12 cellular contexts compared by ENCODE assay signal in the genomic region with DNA sequence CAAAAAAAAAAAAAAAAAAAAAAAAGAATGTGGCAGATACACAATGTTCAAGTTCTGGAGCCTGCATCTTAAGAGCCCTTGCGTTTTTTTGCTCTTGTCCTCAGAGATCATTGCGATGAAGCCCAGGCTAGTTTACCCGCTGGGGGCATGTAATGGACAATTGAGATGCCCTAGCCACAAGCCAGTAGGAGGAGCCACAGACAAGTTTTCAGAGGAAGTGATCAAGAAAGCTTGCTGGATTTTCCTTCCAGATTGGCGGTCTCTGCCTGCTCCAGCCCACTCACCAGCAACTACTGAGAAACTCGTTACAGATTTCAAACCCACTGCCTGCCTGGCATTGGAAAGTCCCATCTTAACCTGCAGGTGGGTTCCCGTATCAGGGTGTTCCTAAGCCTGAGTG.
DNase-seq lines count a peak whose midpoint lies in the region; ATAC-seq and TF ChIP-seq lines count a peak whose summit lies in the region.
"Had no signal": no experiment of that assay in that cellular context is flagged by ENCODE, and none has a peak within 500 bp of the region (broad histone marks: within the 10 kb centered on the region; RNA-seq: fewer than 3 reads in every experiment).

No MANE protein-coding gene starts in this region.

- DNase-seq in AG10803 (ENCODE audit: low read depth) = peak; percentile 11
- peak; percentile 13 for DNase-seq in NT2/D1 (ENCODE audit: low read depth, low spot score)
- DNase-seq in fibroblast of pulmonary artery (ENCODE audit: low read depth) = peak; percentile 7
- no peak for DNase-seq in NCI-H446 (lab: John Stamatoyannopoulos, UW)
- DNase-seq in left lung = no peak
- DNase-seq: activated B cell treated with CpG ODN at 0.5 μM for 24 hours; activated T-cell treated with anti-CD3 and anti-CD28 coated beads, Interleukin-2, amount 50 U/mL, for 48 hours; NCI-H2081 had no signal

- intact Hi-C loops in left lung (cut with DNase I) = no loop called here

- H3K27me3 ChIP-seq in NT2/D1 (ENCODE audit: insufficient read depth, insufficient read length) (no peaks in the 10 kb centered on the region), left lung (no peaks in the 10 kb centered on the region)

- H3K36me3 ChIP-seq in NT2/D1 (ENCODE audit: insufficient read depth, insufficient read length, low read length) (no peaks in the 10 kb centered on the region), left lung (no peaks in the 10 kb centered on the region)

- ATAC-seq in left lung (no peak), HG02885 (IDR thresholded peaks at IDR 0.05; ENCODE audit: poor library complexity, unreplicated experiment) (no peak)
- ATAC-seq in activated CD4-positive, CD25-positive, alpha-beta regulatory T cell treated with anti-CD3 and anti-CD28 coated beads, Interleukin-2, amount 50 U/mL, for 24 hours = no peak
- ATAC-seq: natural killer cell treated with Interleukin-12 subunit alpha and Interleukin-12 subunit beta and Interleukin-15 and Interleukin-18, amount 100 ng/mL, for 72 hours had no signal

- TF ChIP-seq CTCF in AG10803 (conservative IDR thresholded peaks at IDR 0.05; ENCODE audit: low read length) = peak; percentile 27
- TF ChIP-seq CTCF in GM12872 (IDR thresholded peaks at IDR 0.05; ENCODE audit: insufficient read depth, low read depth, low read length) = peak; percentile 36; the same call in 1 of the 3 replicates
- TF ChIP-seq CTCF in fibroblast of pulmonary artery (IDR thresholded peaks at IDR 0.05; ENCODE audit: low read length, missing control alignments) = no peak
- TF ChIP-seq CTCF in left lung (IDR thresholded peaks at IDR 0.05) = no peak

- H3K9ac ChIP-seq in NT2/D1 (ENCODE audit: insufficient read length, low read depth) = no peak overlapping the region

- no peaks in the 10 kb centered on the region for H3K4me1 ChIP-seq in NT2/D1 (ENCODE audit: insufficient read depth, insufficient read length)
- H3K4me1 ChIP-seq in left lung = no peaks in the 10 kb centered on the region

- H3K27ac ChIP-seq in left lung = no peak overlapping the region

- no peak overlapping the region for H3K4me3 ChIP-seq in AG10803 (ENCODE audit: low read length)
- no peak overlapping the region for H3K4me3 ChIP-seq in NT2/D1 (ENCODE audit: insufficient read length, low read depth)
- H3K4me3 ChIP-seq in fibroblast of pulmonary artery (replicated peaks; ENCODE audit: low read depth, low read length) = no peak overlapping the region
- H3K4me3 ChIP-seq in left lung = no peak overlapping the region

- H3K9me3 ChIP-seq in NT2/D1 (ENCODE audit: insufficient read depth, low read length) = no peaks in the 10 kb centered on the region
- H3K9me3 ChIP-seq in left lung = no peaks in the 10 kb centered on the region

Comparison
In these comparisons a context has a peak if more than half of its experiments do, and no peak if none do; other contexts are left out.
1. DNase-seq: peak in AG10803 (single experiment), NT2/D1 (single experiment) and fibroblast of pulmonary artery (single experiment); none in NCI-H446 (0 of 2) and left lung (0 of 2).
2. CTCF ChIP-seq: peak in AG10803 (single experiment) and GM12872 (single experiment); none in fibroblast of pulmonary artery (single experiment) and left lung (0 of 2).